Comparison of ENCODE assay signal across 8 cellular contexts in genomic region chr14:24442240-24443052, GRCh38. TPM values are rescaled to one million over a fixed set of nuclear protein-coding genes. Genes with fewer than 3 reads are reported as not detected.
DNase-seq lines count a peak whose midpoint lies in the region; ATAC-seq lines count a peak whose summit lies in the region.

TSS of gene SDR39U1 (minus strand) at chr14:24442776. CDS start at chr14:24442769, 7 bp downstream.

- peaks cover 43 to 66% (median 60%) of the 10 kb centered on the region in 10 experiments for H3K4me1 ChIP-seq in BLaER1 treated with 17β-estradiol and CSF1 and Interleukin-3, amounts not matched to agents 10 nM and 100 nM

- H3K9ac ChIP-seq in BLaER1 treated with 17β-estradiol and CSF1 and Interleukin-3, amounts not matched to agents 10 nM and 100 nM: peak within 1 kb of the TSS; percentile 88 to 97 (median 91)

- H3K27ac Mint-ChIP-seq in activated CD4-positive, alpha-beta T cell treated with anti-CD3 and anti-CD28 coated beads, Interleukin-2, amount 10 ng/mL, durations not matched to agents 7 days and 5 days: peak within 1 kb of the TSS; percentile 96

- DNase-seq in NCI-H69 (lab: John Stamatoyannopoulos, UW) (peak; percentile 100), dedifferentiated amniotic fluid mesenchymal stem cell (ENCODE audit: extremely low spot score) (peak; percentile 97), left kidney (ENCODE audit: low read depth, low spot score) (peak; percentile 100)
- DNase-seq in activated CD4-positive, alpha-beta T cell treated with anti-CD3 and anti-CD28 coated beads, Interleukin-2, amount 10 ng/mL, durations not matched to agents 7 days and 5 days: peak; percentile 99
- peak; percentile 93 to 96 for DNase-seq in stimulated activated CD4-positive, alpha-beta T cell treated with anti-CD3 and anti-CD28 coated beads, Interleukin-2, amount 100 ng/mL, for 24 hours

- peaks cover 19 to 32% (median 22%) of the 10 kb centered on the region in 11 experiments for H3K9me3 ChIP-seq in BLaER1 treated with 17β-estradiol and CSF1 and Interleukin-3, amounts not matched to agents 10 nM and 100 nM (replicated peaks in 1 of 11)

- ATAC-seq in GM19328 (IDR thresholded peaks at IDR 0.05; ENCODE audit: unreplicated experiment) (peak; percentile 90), HG03520 (IDR thresholded peaks at IDR 0.05; ENCODE audit: unreplicated experiment) (peak; percentile 88)

- H3K36me3 ChIP-seq in BLaER1 treated with 17β-estradiol and CSF1 and Interleukin-3, amounts not matched to agents 10 nM and 100 nM: peaks cover 33 to 51% (median 41%) of the 10 kb centered on the region in 11 experiments

- H3K27me3 Mint-ChIP-seq in activated CD4-positive, alpha-beta T cell treated with anti-CD3 and anti-CD28 coated beads, Interleukin-2, amount 10 ng/mL, durations not matched to agents 7 days and 5 days: no peaks in the 10 kb centered on the region

- POLR2A ChIA-PET in activated CD4-positive, alpha-beta T cell treated with anti-CD3 and anti-CD28 coated beads, Interleukin-2, amount 10 ng/mL, durations not matched to agents 7 days and 5 days (lab: Charles Lee): interaction anchor here (0.6 to 1.6 kb wide), 4 partner anchors 11 to 231 kb away, joined by 3 to 6 read pairs (median 6); partner anchors contain the start of gene KHNYN

- peaks cover 53% of the 10 kb centered on the region for H3K4me1 Mint-ChIP-seq in activated CD4-positive, alpha-beta T cell treated with anti-CD3 and anti-CD28 coated beads, Interleukin-2, amount 10 ng/mL, durations not matched to agents 7 days and 5 days

- no peaks in the 10 kb centered on the region for H3K27me3 ChIP-seq in BLaER1 treated with 17β-estradiol and CSF1 and Interleukin-3, amounts not matched to agents 10 nM and 100 nM

- H3K4me3 Mint-ChIP-seq in activated CD4-positive, alpha-beta T cell treated with anti-CD3 and anti-CD28 coated beads, Interleukin-2, amount 10 ng/mL, durations not matched to agents 7 days and 5 days: peak within 1 kb of the TSS; percentile 90

- peaks cover 43% of the 10 kb centered on the region for H3K36me3 Mint-ChIP-seq in activated CD4-positive, alpha-beta T cell treated with anti-CD3 and anti-CD28 coated beads, Interleukin-2, amount 10 ng/mL, durations not matched to agents 7 days and 5 days (ENCODE audit: low read depth)

- peak within 1 kb of the TSS; percentile 70 to 85 (median 74) for H3K4me3 ChIP-seq in BLaER1 treated with 17β-estradiol and CSF1 and Interleukin-3, amounts not matched to agents 10 nM and 100 nM

- no peaks in the 10 kb centered on the region for H3K9me3 Mint-ChIP-seq in activated CD4-positive, alpha-beta T cell treated with anti-CD3 and anti-CD28 coated beads, Interleukin-2, amount 10 ng/mL, durations not matched to agents 7 days and 5 days

- CTCF ChIA-PET in activated CD4-positive, alpha-beta T cell treated with anti-CD3 and anti-CD28 coated beads, Interleukin-2, amount 10 ng/mL, durations not matched to agents 7 days and 5 days (lab: Charles Lee): interaction anchor here (0.5 to 5.1 kb wide), 6 partner anchors 12 to 149 kb away, joined by 3 to 57 read pairs (median 5); partner anchors contain the start of genes CBLN3, KHNYN and NYNRIN

- peaks cover 0 to 26% (median 7%) of the 10 kb centered on the region in 11 experiments; a peak in 7 of 22 replicates for H4K20me1 ChIP-seq in BLaER1 treated with 17β-estradiol and CSF1 and Interleukin-3, amounts not matched to agents 10 nM and 100 nM

- H3K27ac ChIP-seq in BLaER1 treated with 17β-estradiol and CSF1 and Interleukin-3, amounts not matched to agents 10 nM and 100 nM: peak within 1 kb of the TSS; percentile 88 to 99 (median 95)

- peak within 1 kb of the TSS; percentile 91 to 99 (median 96) for H3K4me2 ChIP-seq in BLaER1 treated with 17β-estradiol and CSF1 and Interleukin-3, amounts not matched to agents 10 nM and 100 nM

RNA-seq across cellular contexts. Expression of gene SDR39U1, which starts in this region (rescaled TPM):
- total RNA-seq in activated CD4-positive, alpha-beta T cell treated with anti-CD3 and anti-CD28 coated beads, Interleukin-2, amount 10 ng/mL, durations not matched to agents 7 days and 5 days: 10 to 100 TPM; 52.8 to 54.9 TPM

Comparison
In these comparisons a context has a peak if more than half of its experiments do, and no peak if none do; other contexts are left out.
1. Peak in every context shown above with its lines: DNase-seq, ATAC-seq, H3K4me3 ChIP-seq and H3K27ac ChIP-seq.